8 cellular contexts compared by ENCODE assay signal in genomic region chrX:153966841-153967535, GRCh38. TPM values are rescaled to one million over a fixed set of nuclear protein-coding genes. Genes with fewer than 3 reads are reported as not detected.
DNase-seq lines count a peak whose midpoint lies in the region; ATAC-seq and TF ChIP-seq lines count a peak whose summit lies in the region.

No MANE protein-coding gene starts in this region.

- H3K9me2 ChIP-seq in OCI-LY1 (ENCODE audit: low read depth, low read length), result no peaks in the 10 kb centered on the region

- no peak overlapping the region for H2AFZ ChIP-seq in OCI-LY1 (ENCODE audit: low read length)

- no peaks in the 10 kb centered on the region for H3K9me3 ChIP-seq in CD4-positive, alpha-beta T cell (ENCODE audit: control insufficient read depth, low read length)
- H3K9me3 ChIP-seq in OCI-LY1 (ENCODE audit: low read length) (no peaks in the 10 kb centered on the region), neutrophil (no peaks in the 10 kb centered on the region)

- H3K27ac Mint-ChIP-seq in CD4-positive, alpha-beta T cell, result peak overlapping the region; percentile 98

- POLR2A ChIA-PET in CD4-positive, alpha-beta T cell (lab: Charles Lee), result interaction anchor here (0.8 to 6.6 kb wide), 7 partner anchors 15 to 431 kb away, joined by 3 to 163 read pairs (median 4); partner anchors contain the start of genes ARHGAP4, EMD, MECP2 and NAA10

- peaks cover 51% of the 10 kb centered on the region for H3K79me2 ChIP-seq in OCI-LY1 (ENCODE audit: insufficient read depth, low read length)

- H3K4me3 ChIP-seq in OCI-LY1 (ENCODE audit: low read depth, low read length, poor library complexity, severe bottlenecking), result peak overlapping the region; percentile 93
- peak overlapping the region; percentile 14 to 99 for H3K4me3 ChIP-seq in neutrophil (ENCODE audit: low read depth in 1 of 2, low read length in 1 of 2)

- peak overlapping the region; percentile 72 for H3K27ac ChIP-seq in CD4-positive, alpha-beta T cell (ENCODE audit: low read depth, low read length)
- H3K27ac ChIP-seq in OCI-LY1 (ENCODE audit: low read depth, low read length, poor library complexity, severe bottlenecking) (peak overlapping the region; percentile 97), caudate nucleus (ENCODE audit: low read depth, low read length) (peak overlapping the region; percentile 98), neutrophil (peak overlapping the region; percentile 99)

- no peaks in the 10 kb centered on the region for H3K27me3 ChIP-seq in CD4-positive, alpha-beta T cell (ENCODE audit: control insufficient read depth, insufficient read depth, low read length)
- H3K27me3 ChIP-seq in OCI-LY1 (ENCODE audit: insufficient read depth, low read length) (no peaks in the 10 kb centered on the region), neutrophil (no peaks in the 10 kb centered on the region)

- ATAC-seq in CD4-positive, alpha-beta T cell (ENCODE audit: poor library complexity), result peak; percentile 15

- no peaks in the 10 kb centered on the region for H3K27me3 Mint-ChIP-seq in CD4-positive, alpha-beta T cell

- peak in 2 of 10 experiments; percentile 34 to 40 for DNase-seq in CD4-positive, alpha-beta T cell
- DNase-seq in caudate nucleus (lab: John Stamatoyannopoulos, UW), result peak in 30 of 61 donors; percentile 5 to 75 (median 35)
- DNase-seq in SKM-1 treated with dmso at 0.1 percent for 144 hours (lab: John Stamatoyannopoulos, UW; ENCODE audit: unreplicated experiment), result no peak
- no peak for DNase-seq in CD1c-positive myeloid dendritic cell (ENCODE audit: extremely low spot score)
- no peak for DNase-seq in central memory CD4-positive, alpha-beta T cell
- DNase-seq in NCI-H524 treated with DMSO at 0.1 percent for 48 hours (lab: John Stamatoyannopoulos, UW), result no peak

- H3K4me1 ChIP-seq in OCI-LY1 (ENCODE audit: insufficient read depth, low read length, severe bottlenecking), result peaks cover 38% of the 10 kb centered on the region
- peaks cover 48 to 49% of the 10 kb centered on the region in 2 experiments for H3K4me1 ChIP-seq in neutrophil (ENCODE audit: control insufficient read depth in 1 of 2, insufficient read depth in 1 of 2, low read depth in 1 of 2, low read length in 1 of 2)

- peaks cover 27% of the 10 kb centered on the region for H3K4me1 Mint-ChIP-seq in CD4-positive, alpha-beta T cell (ENCODE audit: low read depth)

- H3K9ac ChIP-seq in OCI-LY1 (ENCODE audit: low read length), result peak overlapping the region; percentile 87

- no peaks in the 10 kb centered on the region for H3K9me3 Mint-ChIP-seq in CD4-positive, alpha-beta T cell

- peak overlapping the region; percentile 96 for H3K4me3 Mint-ChIP-seq in CD4-positive, alpha-beta T cell

- no peak for TF ChIP-seq CTCF in CD4-positive, alpha-beta T cell (IDR thresholded peaks at IDR 0.05)
- TF ChIP-seq CTCF in OCI-LY1 (IDR thresholded peaks at IDR 0.05; ENCODE audit: low read length) (no peak), neutrophil (IDR thresholded peaks at IDR 0.05) (no peak)

- CTCF ChIA-PET in CD4-positive, alpha-beta T cell (lab: Charles Lee), result interaction anchor here (1.0 to 1.9 kb wide), 2 partner anchors 20 to 47 kb away, joined by 3 to 7 read pairs; no protein-coding TSS in a partner anchor

- intact Hi-C loops in CD4-positive, alpha-beta T cell (cut with DNase I, micrococcal nuclease), result loop anchor here (1.0 to 5.0 kb wide), 3 partner anchors 40 to 130 kb away; partner anchors contain the start of gene MECP2 (in 1 of the 2)

- H3K36me3 ChIP-seq in OCI-LY1 (ENCODE audit: insufficient read depth, low read length) (peaks cover 58% of the 10 kb centered on the region), neutrophil (peaks cover under 1% of the 10 kb centered on the region)

- H3K4me2 ChIP-seq in OCI-LY1 (ENCODE audit: low read length), result peak overlapping the region; percentile 99

- H4K20me1 ChIP-seq in OCI-LY1 (ENCODE audit: insufficient read depth, low read length), result no peaks in the 10 kb centered on the region

- H3F3A ChIP-seq in OCI-LY1 (ENCODE audit: insufficient read depth, low read length), result no peaks in the 10 kb centered on the region

- H3K36me3 Mint-ChIP-seq in CD4-positive, alpha-beta T cell (ENCODE audit: low read depth), result peaks cover 37% of the 10 kb centered on the region

RNA-seq across cellular contexts. Expression of gene HCFC1, which starts 4.6 kb away (rescaled TPM):
- 10 to 100 TPM; 45.9 to 50.2 TPM for total RNA-seq in CD4-positive, alpha-beta T cell

RNA-seq across cellular contexts. Expression of gene TMEM187, which starts 5.6 kb away (rescaled TPM):
- total RNA-seq in CD4-positive, alpha-beta T cell, result 1 to 10 TPM; 1.4 to 2.0 TPM

RNA-seq across cellular contexts. Expression of gene RENBP, which starts 22.5 kb away (rescaled TPM):
- 1 to 10 TPM; 8.6 to 9.3 TPM for total RNA-seq in CD4-positive, alpha-beta T cell

RNA-seq across cellular contexts. Expression of gene NAA10, which starts 32.2 kb away (rescaled TPM):
- total RNA-seq in CD4-positive, alpha-beta T cell, result 10 to 100 TPM; 41.5 to 42.0 TPM

RNA-seq across cellular contexts. Expression of gene ARHGAP4, which starts 40.9 kb away (rescaled TPM):
- 100 to 1,000 TPM; 456 to 463 TPM for total RNA-seq in CD4-positive, alpha-beta T cell
